In the genomic region with DNA sequence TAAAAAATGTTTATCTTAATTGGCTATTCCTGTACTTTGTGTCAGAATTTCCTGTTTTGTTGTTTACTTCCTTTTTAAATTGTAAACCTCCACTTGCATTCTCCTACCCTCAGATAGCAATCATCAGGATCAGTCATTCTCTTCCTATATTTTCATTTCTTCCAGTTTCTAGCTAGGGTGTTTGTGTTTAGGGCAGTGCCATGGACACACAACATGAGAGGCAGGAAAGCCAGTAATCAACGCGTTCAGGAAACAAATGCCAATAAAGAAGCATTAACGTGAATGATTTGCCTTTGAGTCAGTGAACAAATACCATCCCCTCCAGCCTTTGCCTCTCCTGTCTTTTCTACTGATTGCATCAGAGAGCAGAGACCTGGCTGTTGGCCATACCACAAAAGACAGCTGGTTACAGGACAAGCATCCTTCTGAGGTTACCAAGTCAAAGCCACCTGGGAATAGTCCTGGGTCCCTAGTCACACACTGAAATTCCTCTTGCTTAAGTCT, we compare ENCODE assay signal across 9 cellular contexts. TPM values are rescaled to one million over a fixed set of nuclear protein-coding genes. Genes with fewer than 3 reads are reported as not detected.
DNase-seq lines count a peak whose midpoint lies in the region; ATAC-seq, FAIRE-seq and TF ChIP-seq lines count a peak whose summit lies in the region.
"Had no signal": no experiment of that assay in that cellular context is flagged by ENCODE, and none has a peak within 500 bp of the region (broad histone marks: within the 10 kb centered on the region; RNA-seq: fewer than 3 reads in every experiment).

No MANE protein-coding gene starts in this region.

- CTCF ChIA-PET in A549 (lab: Yijun Ruan, JAX): interaction anchor here (0.6 to 3.1 kb wide), 10 partner anchors 12 to 120 kb away, joined by 3 to 13 read pairs (median 4); no protein-coding TSS in a partner anchor

- H3K9me2 ChIP-seq in Karpas-422 (replicated peaks; ENCODE audit: insufficient read depth, low read length): no peaks in the 10 kb centered on the region

- no peaks in the 10 kb centered on the region for H3K79me2 ChIP-seq in keratinocyte (ENCODE audit: control insufficient read depth, insufficient read depth, low read length)
- H3K79me2 ChIP-seq in Karpas-422 (ENCODE audit: low read length): no peaks in the 10 kb centered on the region

- H3K27me3 ChIP-seq in keratinocyte (ENCODE audit: control insufficient read depth, extremely low read depth, insufficient read depth, low read length) (no peaks in the 10 kb centered on the region), Karpas-422 (ENCODE audit: low read length) (no peaks in the 10 kb centered on the region)

- H3K4me1 ChIP-seq in A549: peaks cover 33% of the 10 kb centered on the region
- peaks cover 21% of the 10 kb centered on the region for H3K4me1 ChIP-seq in keratinocyte (ENCODE audit: control insufficient read depth, extremely low read depth, insufficient read depth, low read length)
- H3K4me1 ChIP-seq in Karpas-422 (ENCODE audit: low read length): no peaks in the 10 kb centered on the region

- no peak for TF ChIP-seq CTCF in A549 (IDR thresholded peaks at IDR 0.05)
- no peak for TF ChIP-seq CTCF in keratinocyte (optimal IDR thresholded peaks at IDR 0.05 in 1 of 3, IDR thresholded peaks at IDR 0.05 in 1 of 3, conservative IDR thresholded peaks at IDR 0.05 in 1 of 3; ENCODE audit: extremely low read depth in 1 of 3, insufficient read depth in 2 of 3, low read length in 3 of 3)

- no peaks in the 10 kb centered on the region for H3K9me1 ChIP-seq in keratinocyte (ENCODE audit: control insufficient read depth, extremely low read depth, insufficient read depth, low read length)

- peak; percentile 77 to 92 for DNase-seq in A549 (ENCODE audit: low read depth in 1 of 2, low spot score in 1 of 2)
- peak; percentile 13 for DNase-seq in HuH-7 (ENCODE audit: low spot score)
- peak; percentile 87 for DNase-seq in T1000 (lab: John Stamatoyannopoulos, UW)
- DNase-seq in keratinocyte (ENCODE audit: low read depth, low spot score): peak; percentile 88
- DNase-seq in activated gamma-delta T cell (lab: John Stamatoyannopoulos, UW): no peak
- DNase-seq in cortex of kidney (lab: John Stamatoyannopoulos, UW): no peak
- no peak for DNase-seq in Karpas-422
- DNase-seq in GM19238 (ENCODE audit: insufficient read length, low spot score): no peak
- DNase-seq: activated CD8-positive, alpha-beta memory T cell treated with anti-CD3 and anti-CD28 coated beads, Interleukin-2, amount 50 U/mL, for 4 hours had no signal

- H3K4me2 ChIP-seq in A549 (peak overlapping the region; percentile 77), keratinocyte (ENCODE audit: control insufficient read depth, extremely low read depth, insufficient read depth, low read depth, low read length) (peak overlapping the region; percentile 75), Karpas-422 (ENCODE audit: low read depth, low read length, poor library complexity, severe bottlenecking) (no peak overlapping the region)

- dilution Hi-C loops in keratinocyte (cut with MboI; ENCODE audit: extremely low pct_ligation_motif_present, low sequenced_read_pairs): no loop called here

- H4K20me1 ChIP-seq in keratinocyte (ENCODE audit: control insufficient read depth, extremely low read depth, insufficient read depth, low read length) (no peaks in the 10 kb centered on the region), Karpas-422 (ENCODE audit: insufficient read depth, low read depth, low read length) (no peaks in the 10 kb centered on the region)

- H3K9me3 ChIP-seq in A549: no peaks in the 10 kb centered on the region
- no peaks in the 10 kb centered on the region for H3K9me3 ChIP-seq in keratinocyte (ENCODE audit: control insufficient read depth, low read depth, low read length)
- H3K9me3 ChIP-seq in Karpas-422 (ENCODE audit: low read length): no peaks in the 10 kb centered on the region

- TF ChIP-seq POLR2A in A549 (IDR thresholded peaks at IDR 0.05; ENCODE audit: low read length): no peak

- 2% methylated on average over 3 of the region's 3 CpGs for WGBS in A549 (ENCODE audit: missing lambda C conversion rate)

- POLR2A ChIA-PET in A549 (lab: Yijun Ruan, JAX): interaction anchor here (0.7 to 2.3 kb wide), 5 partner anchors 18 to 65 kb away, joined by 3 to 6 read pairs (median 3); a partner anchor contains a TSS

- peak overlapping the region; percentile 19; the same call in 2 of the 3 replicates for H3K4me3 ChIP-seq in A549
- peak overlapping the region in 2 of 3 experiments; percentile 15 to 30 for H3K4me3 ChIP-seq in keratinocyte (ENCODE audit: control insufficient read depth in 2 of 3, extremely low read depth in 1 of 3, insufficient read depth in 2 of 3, low read depth in 1 of 3, low read length in 3 of 3)
- H3K4me3 ChIP-seq in Karpas-422 (ENCODE audit: low read length): no peak overlapping the region

- H2AFZ ChIP-seq in keratinocyte (ENCODE audit: control insufficient read depth, low read length) (no peak overlapping the region), Karpas-422 (ENCODE audit: low read length) (no peak overlapping the region)

- peak overlapping the region; percentile 55 for H3K9ac ChIP-seq in keratinocyte (ENCODE audit: control insufficient read depth, extremely low read depth, insufficient read depth, low read length)
- H3K9ac ChIP-seq in Karpas-422 (ENCODE audit: low read length): no peak overlapping the region

- TF ChIP-seq RAD21 in A549 (conservative IDR thresholded peaks at IDR 0.05 in 1 of 2, IDR thresholded peaks at IDR 0.05 in 1 of 2): no peak

- peak; percentile 80 to 89; a peak in 3 of 5 replicates for TF ChIP-seq EP300 in A549 (IDR thresholded peaks at IDR 0.05)

- ATAC-seq in A549: peak; percentile 81 to 84

- no peaks in the 10 kb centered on the region for H3K36me3 ChIP-seq in keratinocyte (ENCODE audit: control insufficient read depth in 2 of 2, extremely low read depth in 1 of 2, insufficient read depth in 2 of 2, low read length in 2 of 2)
- H3K36me3 ChIP-seq in Karpas-422 (ENCODE audit: insufficient read depth, low read length): no peaks in the 10 kb centered on the region

- FAIRE-seq in A549 (lab: Jason Lieb, UNC) (no peak), keratinocyte (lab: Jason Lieb, UNC) (peak; percentile 97)

- peak overlapping the region; percentile 86 to 91 for H3K27ac ChIP-seq in A549
- H3K27ac ChIP-seq in keratinocyte (ENCODE audit: control insufficient read depth, insufficient read depth, low read length): peak overlapping the region; percentile 89
- H3K27ac ChIP-seq in Karpas-422 (ENCODE audit: low read length): no peak overlapping the region

TF ChIP-seq in A549, 52 proteins besides CTCF, POLR2A, EP300 and RAD21 (continues in another document):
- TF ChIP-seq CHD4 (IDR thresholded peaks at IDR 0.05; ENCODE audit: borderline replicate concordance): no peak
- TF ChIP-seq, protein P1, sequence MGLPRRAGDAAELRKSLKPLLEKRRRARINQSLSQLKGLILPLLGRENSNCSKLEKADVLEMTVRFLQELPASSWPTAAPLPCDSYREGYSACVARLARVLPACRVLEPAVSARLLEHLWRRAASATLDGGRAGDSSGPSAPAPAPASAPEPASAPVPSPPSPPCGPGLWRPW (IDR thresholded peaks at IDR 0.05): peak; percentile 40; the same call in 1 of the 2 replicates
- no peak for TF ChIP-seq POLR2AphosphoS2 (conservative IDR thresholded peaks at IDR 0.05; ENCODE audit: low read length)
- no peak for TF ChIP-seq FOXS1 (CRISPR knock-in tag; IDR thresholded peaks at IDR 0.05)
- no peak for TF ChIP-seq FOSB (CRISPR knock-in tag; IDR thresholded peaks at IDR 0.05)
- TF ChIP-seq MAZ (IDR thresholded peaks at IDR 0.05; ENCODE audit: borderline replicate concordance, low read depth, low read length): no peak
- no peak for TF ChIP-seq ZNF302 (CRISPR knock-in tag; IDR thresholded peaks at IDR 0.05)
- no peak for TF ChIP-seq SREBF2 (IDR thresholded peaks at IDR 0.05)
- TF ChIP-seq, protein P2, sequence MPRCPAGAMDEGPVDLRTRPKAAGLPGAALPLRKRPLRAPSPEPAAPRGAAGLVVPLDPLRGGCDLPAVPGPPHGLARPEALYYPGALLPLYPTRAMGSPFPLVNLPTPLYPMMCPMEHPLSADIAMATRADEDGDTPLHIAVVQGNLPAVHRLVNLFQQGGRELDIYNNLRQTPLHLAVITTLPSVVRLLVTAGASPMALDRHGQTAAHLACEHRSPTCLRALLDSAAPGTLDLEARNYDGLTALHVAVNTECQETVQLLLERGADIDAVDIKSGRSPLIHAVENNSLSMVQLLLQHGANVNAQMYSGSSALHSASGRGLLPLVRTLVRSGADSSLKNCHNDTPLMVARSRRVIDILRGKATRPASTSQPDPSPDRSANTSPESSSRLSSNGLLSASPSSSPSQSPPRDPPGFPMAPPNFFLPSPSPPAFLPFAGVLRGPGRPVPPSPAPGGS (IDR thresholded peaks at IDR 0.05): peak; percentile 91; the same call in 2 of the 3 replicates
- TF ChIP-seq HOXB13 (CRISPR knock-in tag; IDR thresholded peaks at IDR 0.05; ENCODE audit: low read depth): no peak
- TF ChIP-seq JUN (IDR thresholded peaks at IDR 0.05): peak; percentile 68 to 77; a peak in 4 of 5 replicates
- TF ChIP-seq GATA3 (IDR thresholded peaks at IDR 0.05; ENCODE audit: borderline replicate concordance): peak; percentile 84
- TF ChIP-seq TFCP2L1 (CRISPR knock-in tag; IDR thresholded peaks at IDR 0.05): no peak

RNA-seq across cellular contexts. Expression of a gene that starts 56.7 kb away (rescaled TPM):
- polyA plus RNA-seq in A549 (2011; rRNA removed) (85.9 and 97.6 TPM in 2 replicates), A549 (2017; fragmentation: RNase III; extraction: RNeasy Plus Mini Kit Qiagen cat#74134 plus additional on column Dnase treatment) (57.9 to 70.3 TPM (median 68.1 TPM) in 3 replicates), keratinocyte (132 to 175 TPM (median 144 TPM) in 3 replicates)
- 59.4 and 66.7 TPM in 2 replicates for polyA plus RNA-seq in A549 (2012; cell fraction: cytosol; rRNA removed)
- polyA plus RNA-seq in A549 (2012; cell fraction: nucleus; rRNA removed): 44.8 and 46.9 TPM in 2 replicates
- polyA minus RNA-seq in A549 (2011; rRNA and poly(A)+ RNA removed): 81.4 and 86.9 TPM in 2 replicates
- polyA plus RNA-seq in keratinocyte (2011; ENCODE audit: low read depth): 27.1 TPM
- polyA plus RNA-seq in keratinocyte (2011; cell fraction: cytosol; rRNA removed): 139 and 154 TPM in 2 replicates
- 104 and 114 TPM in 2 replicates for polyA plus RNA-seq in keratinocyte (2011; cell fraction: nucleus; rRNA removed)
- 91.4 and 116 TPM in 2 replicates for polyA plus RNA-seq in keratinocyte (2012; ENCODE audit: low replicate concordance)
- 130 to 194 TPM (median 145 TPM) in 3 replicates for polyA minus RNA-seq in keratinocyte
- 77.3 TPM for polyA minus RNA-seq in keratinocyte (2011; cell fraction: cytosol; rRNA and poly(A)+ RNA removed)
- polyA minus RNA-seq in keratinocyte (2011; cell fraction: nucleus; rRNA and poly(A)+ RNA removed): 44.9 and 62.7 TPM in 2 replicates
- total RNA-seq in Karpas-422 (2014; rRNA removed; shearing (Covaris generic); ENCODE audit: low replicate concordance): 0.26 TPM in 1 of 2 replicates, not detected in the other

Comparison
In these comparisons a context has a peak if more than half of its experiments do, and no peak if none do; other contexts are left out.
1. DNase-seq: peak in A549 (2 of 2), HuH-7 (single experiment), T1000 (single experiment) and keratinocyte (single experiment); none in activated gamma-delta T cell (single experiment), cortex of kidney (single experiment), Karpas-422 (single experiment) and GM19238 (single experiment).